Comparison of ENCODE assay signal across 13 cellular contexts in genomic region chr11:131537196-131537595, GRCh38.
"Had no signal": no experiment of that assay in that cellular context is flagged by ENCODE, and none has a peak within 500 bp of the region (broad histone marks: within the 10 kb centered on the region; RNA-seq: fewer than 3 reads in every experiment).

No MANE protein-coding gene starts in this region.

- H3K4me3 ChIP-seq: breast epithelium, lower lobe of right lung, tibial nerve had no signal

- H3K27me3 ChIP-seq: tibial nerve had no signal

- H3K4me1 ChIP-seq: breast epithelium, lower lobe of right lung had no signal

- H3K27ac ChIP-seq: breast epithelium, lower lobe of right lung, tibial nerve had no signal

- DNase-seq: activated CD4-positive, alpha-beta T cell treated with anti-CD3 and anti-CD28 coated beads for 1 hour; activated CD4-positive, alpha-beta T cell treated with anti-CD3 and anti-CD28 coated beads, Interleukin-2, amount 50 U/mL, for 48 hours; activated CD8-positive, alpha-beta memory T cell treated with anti-CD3 and anti-CD28 coated beads, Interleukin-2, amount 10 ng/mL, durations not matched to agents 7 days and 5 days; activated effector memory CD4-positive, alpha-beta T cell treated with anti-CD3 and anti-CD28 coated beads, Interleukin-2, amount 50 U/mL, for 16 hours; activated naive CD8-positive, alpha-beta T cell treated with anti-CD3 and anti-CD28 coated beads for 36 hours; activated T-cell treated with anti-CD3 and anti-CD28 coated beads, Interleukin-2, amount 50 U/mL, for 24 hours; left cardiac atrium; lower lobe of right lung; midbrain; naive B cell; posterior cingulate gyrus had no signal

- H3K9me3 ChIP-seq: lower lobe of right lung, tibial nerve had no signal

- H3K36me3 ChIP-seq: breast epithelium, lower lobe of right lung, tibial nerve had no signal
